ENCODE assay signal across 11 cellular contexts in genomic region chr10:97020452-97021400, GRCh38.
DNase-seq lines count a peak whose midpoint lies in the region; ATAC-seq and TF ChIP-seq lines count a peak whose summit lies in the region.
"Had no signal": no experiment of that assay in that cellular context is flagged by ENCODE, and none has a peak within 500 bp of the region (broad histone marks: within the 10 kb centered on the region; RNA-seq: fewer than 3 reads in every experiment).

No MANE protein-coding gene starts in this region.

- in situ Hi-C loops in GM13976 (cut with MboI; ENCODE audit: low sequenced_read_pairs, unreplicated experiment): loop anchor here (10.0 to 25.0 kb wide), 2 partner anchors 383 to 626 kb away; no protein-coding TSS in a partner anchor

- peak overlapping the region; percentile 20; the same call in 1 of the 2 replicates for H3K9ac ChIP-seq in Karpas-422 (ENCODE audit: low read length)
- H3K9ac ChIP-seq in rectal smooth muscle tissue (ENCODE audit: low read length): no peak overlapping the region

- no peaks in the 10 kb centered on the region for H3K36me3 ChIP-seq in Karpas-422 (ENCODE audit: insufficient read depth, low read length)
- no peaks in the 10 kb centered on the region for H3K36me3 ChIP-seq in rectal smooth muscle tissue (ENCODE audit: control insufficient read depth, insufficient read depth, low read length)

- ATAC-seq in left ventricle myocardium superior (peak; percentile 90), HG03457 (IDR thresholded peaks at IDR 0.05; ENCODE audit: unreplicated experiment) (no peak)
- no peak for ATAC-seq in activated T-helper 17 cell treated with anti-CD3 and anti-CD28 coated beads, Interleukin-2, amount 50 U/mL, for 72 hours (replicated peaks)
- ATAC-seq: CD8-positive, alpha-beta T cell had no signal

- no peak for DNase-seq in Karpas-422
- DNase-seq in left ventricle myocardium superior: peak; percentile 73
- no peak for DNase-seq in GM13976 (ENCODE audit: low spot score)
- no peak for DNase-seq in H4 (ENCODE audit: low spot score)
- DNase-seq: activated T-cell treated with anti-CD3 and anti-CD28 coated beads for 4 hours; CD8-positive, alpha-beta T cell had no signal

- H3K4me1 Mint-ChIP-seq in activated T-helper 17 cell treated with anti-CD3 and anti-CD28 coated beads, Interleukin-2, amount 50 U/mL, for 72 hours: peaks cover 7% of the 10 kb centered on the region

- no peaks in the 10 kb centered on the region for H3K9me2 ChIP-seq in Karpas-422 (replicated peaks; ENCODE audit: insufficient read depth, low read length)

- H3K27me3 ChIP-seq in Karpas-422 (ENCODE audit: low read length): no peaks in the 10 kb centered on the region
- H3K27me3 ChIP-seq in rectal smooth muscle tissue (ENCODE audit: control insufficient read depth, insufficient read depth, low read length): no peaks in the 10 kb centered on the region

- H3K4me3 ChIP-seq in Karpas-422 (ENCODE audit: low read length): no peak overlapping the region
- no peak overlapping the region for H3K4me3 ChIP-seq in rectal smooth muscle tissue (ENCODE audit: low read length)
- H3K4me3 ChIP-seq: skin epidermis had no signal

- H3K4me3 Mint-ChIP-seq in activated T-helper 17 cell treated with anti-CD3 and anti-CD28 coated beads, Interleukin-2, amount 50 U/mL, for 72 hours: no peak overlapping the region
- H3K4me3 Mint-ChIP-seq: CD8-positive, alpha-beta T cell had no signal

- H3K4me1 ChIP-seq in Karpas-422 (ENCODE audit: low read length) (peaks cover 97% of the 10 kb centered on the region), rectal smooth muscle tissue (ENCODE audit: control insufficient read depth, insufficient read depth, low read length) (peaks cover 18% of the 10 kb centered on the region)

- H3K9me3 ChIP-seq in Karpas-422 (ENCODE audit: low read length): no peaks in the 10 kb centered on the region

- intact Hi-C loops in left ventricle myocardium superior (cut with micrococcal nuclease): loop anchor here (10.0 kb wide), 1 partner anchor 196 kb away; no protein-coding TSS in a partner anchor

- no peaks in the 10 kb centered on the region for H3K79me2 ChIP-seq in Karpas-422 (ENCODE audit: low read length)

- no peak for TF ChIP-seq CTCF in GM13976 (IDR thresholded peaks at IDR 0.05; ENCODE audit: borderline replicate concordance, control extremely low read depth, extremely low read depth, insufficient read depth, missing control alignments)

- H3K27ac Mint-ChIP-seq in activated T-helper 17 cell treated with anti-CD3 and anti-CD28 coated beads, Interleukin-2, amount 50 U/mL, for 72 hours: no peak overlapping the region
- H3K27ac Mint-ChIP-seq: CD8-positive, alpha-beta T cell had no signal

- no peak overlapping the region for H2AFZ ChIP-seq in Karpas-422 (ENCODE audit: low read length)

- no peaks in the 10 kb centered on the region for H3K27me3 Mint-ChIP-seq in activated T-helper 17 cell treated with anti-CD3 and anti-CD28 coated beads, Interleukin-2, amount 50 U/mL, for 72 hours

- H3K9me3 Mint-ChIP-seq in activated T-helper 17 cell treated with anti-CD3 and anti-CD28 coated beads, Interleukin-2, amount 50 U/mL, for 72 hours: no peaks in the 10 kb centered on the region
- H3K9me3 Mint-ChIP-seq: CD8-positive, alpha-beta T cell had no signal

- H3K36me3 Mint-ChIP-seq in activated T-helper 17 cell treated with anti-CD3 and anti-CD28 coated beads, Interleukin-2, amount 50 U/mL, for 72 hours (ENCODE audit: low read depth): no peaks in the 10 kb centered on the region
- H3K36me3 Mint-ChIP-seq: CD8-positive, alpha-beta T cell had no signal

- no peak overlapping the region for H3K4me2 ChIP-seq in Karpas-422 (ENCODE audit: low read depth, low read length, poor library complexity, severe bottlenecking)

- H3K27ac ChIP-seq in Karpas-422 (ENCODE audit: low read length) (peak overlapping the region; percentile 97), angular gyrus (ENCODE audit: low read depth, low read length) (peak overlapping the region; percentile 79), rectal smooth muscle tissue (ENCODE audit: low read depth, low read length) (peak overlapping the region; percentile 91)
- H3K27ac ChIP-seq: skin epidermis had no signal

- no peaks in the 10 kb centered on the region for H4K20me1 ChIP-seq in Karpas-422 (ENCODE audit: insufficient read depth, low read depth, low read length)
